ENCODE assay signal across 22 cellular contexts in the genomic region with DNA sequence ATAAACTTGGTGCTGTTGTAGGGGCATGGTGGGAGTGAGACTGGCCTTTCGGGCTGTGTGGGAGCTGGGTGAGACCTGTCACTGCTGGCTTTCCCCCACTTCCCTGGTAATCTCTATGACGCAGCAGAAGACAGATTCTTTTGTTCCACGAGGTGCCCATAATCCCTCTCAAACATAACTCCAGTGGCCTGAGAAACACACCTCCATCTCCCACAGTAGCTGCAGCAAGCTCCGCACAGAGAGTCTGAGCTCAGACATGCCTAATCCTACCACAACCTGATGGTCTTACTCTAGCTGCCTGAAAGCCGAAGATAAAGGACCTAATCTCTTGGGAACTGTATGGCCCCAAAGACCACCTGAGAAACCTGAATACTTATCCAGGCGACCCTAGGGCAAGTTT.
A peak's percentile ranks its signal among the peaks of the same experiment; 100 is the strongest.
DNase-seq lines count a peak whose midpoint lies in the region; FAIRE-seq and TF ChIP-seq lines count a peak whose summit lies in the region.
"Had no signal": no experiment of that assay in that cellular context is flagged by ENCODE, and none has a peak within 500 bp of the region (broad histone marks: within the 10 kb centered on the region; RNA-seq: fewer than 3 reads in every experiment).

No MANE protein-coding gene starts in this region.

- H3K79me2 ChIP-seq in H1 (ENCODE audit: control insufficient read depth in 1 of 2, insufficient read depth in 2 of 2, low read length in 2 of 2) (no peaks in the 10 kb centered on the region), trophoblast cell (ENCODE audit: control insufficient read depth, insufficient read depth, low read length, poor library complexity) (no peaks in the 10 kb centered on the region)

- no peak overlapping the region for H3K27ac ChIP-seq in BLaER1
- no peak overlapping the region for H3K27ac ChIP-seq in H1 (ENCODE audit: low read depth, low read length)
- H3K27ac ChIP-seq in trophoblast cell (ENCODE audit: low read depth, low read length), result no peak overlapping the region
- no peak overlapping the region for H3K27ac ChIP-seq in coronary artery
- H3K27ac ChIP-seq: 22Rv1; BLaER1 treated with 17β-estradiol and CSF1 and Interleukin-3, amounts not matched to agents 10 nM and 100 nM; GM23248 had no signal

- H2BK120ac ChIP-seq in H1 (replicated peaks; ENCODE audit: low read depth, low read length) (no peak overlapping the region), trophoblast cell (ENCODE audit: insufficient read depth, low read length, poor library complexity) (no peak overlapping the region)

- H3K56ac ChIP-seq in H1 (replicated peaks; ENCODE audit: insufficient read length, low read depth, low read length), result no peak overlapping the region

- H4K20me1 ChIP-seq in BLaER1 (no peaks in the 10 kb centered on the region), H1 (replicated peaks in 1 of 2; ENCODE audit: control insufficient read depth in 1 of 2, insufficient read depth in 2 of 2, low read length in 2 of 2) (no peaks in the 10 kb centered on the region)
- H4K20me1 ChIP-seq: BLaER1 treated with 17β-estradiol and CSF1 and Interleukin-3, amounts not matched to agents 10 nM and 100 nM had no signal

- no peak overlapping the region for H3K14ac ChIP-seq in H1 (ENCODE audit: insufficient read length)
- no peak overlapping the region for H3K14ac ChIP-seq in trophoblast cell (ENCODE audit: low read length)

- H2BK12ac ChIP-seq in H1 (ENCODE audit: low read depth, low read length) (no peak overlapping the region), trophoblast cell (ENCODE audit: low read length) (peak overlapping the region; percentile 8)

- peak overlapping the region; percentile 53 for H3K4ac ChIP-seq in H1 (replicated peaks; ENCODE audit: insufficient read length, low read depth, low read length)
- H3K4ac ChIP-seq in trophoblast cell (ENCODE audit: low read depth, low read length), result no peak overlapping the region

- no peak overlapping the region for H2BK20ac ChIP-seq in H1 (ENCODE audit: low read length)

- H3K18ac ChIP-seq in H1 (ENCODE audit: extremely low read depth, low read length) (no peak overlapping the region; the same call in 1 of the 2 replicates), trophoblast cell (ENCODE audit: low read length) (no peak overlapping the region)

- H3K9me3 ChIP-seq in BLaER1 (peaks cover 13% of the 10 kb centered on the region), H1 (ENCODE audit: insufficient read depth in 2 of 2, low read depth in 1 of 2, low read length in 1 of 2) (peaks cover 11% of the 10 kb centered on the region in 2 experiments; a peak in 3 of 4 replicates), trophoblast cell (ENCODE audit: insufficient read depth, low read depth, low read length) (peaks cover 11% of the 10 kb centered on the region)

- FAIRE-seq in H1 (lab: Jason Lieb, UNC), result no peak
- FAIRE-seq: A204.1, GM12891, GM18507 had no signal

- H2AFZ ChIP-seq in H1 (ENCODE audit: low read length) (no peak overlapping the region), trophoblast cell (ENCODE audit: insufficient read depth, low read length, poor library complexity) (no peak overlapping the region)
- H2AFZ ChIP-seq: GM23248 had no signal

- H3K4me1 Mint-ChIP-seq in neural crest cell, result peaks cover 15% of the 10 kb centered on the region
- H3K4me1 Mint-ChIP-seq: B cell; CD4-positive, alpha-beta memory T cell had no signal

- H3K4me2 ChIP-seq in BLaER1 (0 out of 2 replicates have a peak overlapping the region, but pooled peaks have one; percentile 26), H1 (ENCODE audit: insufficient read depth in 1 of 2, low read depth in 2 of 2, low read length in 2 of 2) (no peak overlapping the region), trophoblast cell (ENCODE audit: low read length) (no peak overlapping the region)
- H3K4me2 ChIP-seq: BLaER1 treated with 17β-estradiol and CSF1 and Interleukin-3, amounts not matched to agents 10 nM and 100 nM had no signal

- no peak for TF ChIP-seq POLR2A in H1 (IDR thresholded peaks at IDR 0.05; ENCODE audit: control extremely low read depth in 1 of 2, low read depth in 2 of 2, low read length in 2 of 2)

- TF ChIP-seq CTCF in H1 (IDR thresholded peaks at IDR 0.05; ENCODE audit: control extremely low read depth in 1 of 3, insufficient read depth in 1 of 3, low read depth in 1 of 3, low read length in 3 of 3) (no peak), neural crest cell (conservative IDR thresholded peaks at IDR 0.05) (no peak), coronary artery (IDR thresholded peaks at IDR 0.05) (no peak)

- H3K36me3 Mint-ChIP-seq in neural crest cell (ENCODE audit: low read depth), result peaks cover 10% of the 10 kb centered on the region

- no peak overlapping the region for H2BK15ac ChIP-seq in H1 (ENCODE audit: low read length)

- H3K27ac Mint-ChIP-seq in neural crest cell (ENCODE audit: unreplicated experiment), result peak overlapping the region; percentile 52
- H3K27ac Mint-ChIP-seq: B cell; CD4-positive, alpha-beta memory T cell had no signal

- H3K9me3 Mint-ChIP-seq in neural crest cell, result peaks cover 16% of the 10 kb centered on the region

- WGBS in H1 (ENCODE audit: extremely low coverage in 1 of 2, insufficient coverage in 1 of 2, insufficient read length in 1 of 2, insufficient replicate concordance in 2 of 2, low coverage in 1 of 2, low lambda C conversion rate in 2 of 2, missing lambda C conversion rate in 1 of 2), 2 experiments, result 85% methylated on average over 6 of the region's 6 CpGs; no CpG with 5 or more reads in 1 of the 2 experiments
- WGBS in trophoblast cell (ENCODE audit: extremely low coverage, insufficient coverage, insufficient read length), result no CpG with 5 or more reads among the region's 6 CpGs

- H4K8ac ChIP-seq in H1 (ENCODE audit: extremely low read depth, insufficient read depth, low read length), result no peak overlapping the region
- no peak overlapping the region for H4K8ac ChIP-seq in trophoblast cell (ENCODE audit: low read depth, low read length)

- no peak for TF ChIP-seq RAD21 in H1 (IDR thresholded peaks at IDR 0.05 in 1 of 2, conservative IDR thresholded peaks at IDR 0.05 in 1 of 2; ENCODE audit: low read depth in 2 of 2, low read length in 2 of 2)

- H3K27me3 Mint-ChIP-seq in neural crest cell (ENCODE audit: low read depth), result peaks cover 2% of the 10 kb centered on the region
- H3K27me3 Mint-ChIP-seq: B cell had no signal

- H3K36me3 ChIP-seq in BLaER1 (no peaks in the 10 kb centered on the region), H1 (ENCODE audit: control insufficient read depth in 2 of 4, insufficient read depth in 4 of 4, low read length in 3 of 4) (no peaks in the 10 kb centered on the region), trophoblast cell (ENCODE audit: control insufficient read depth in 1 of 2, insufficient read depth in 2 of 2, low read length in 2 of 2) (peaks cover 0 to 3% of the 10 kb centered on the region in 2 experiments)
- H3K36me3 ChIP-seq: BLaER1 treated with 17β-estradiol and CSF1 and Interleukin-3, amounts not matched to agents 10 nM and 100 nM had no signal

- H4K91ac ChIP-seq in H1 (replicated peaks; ENCODE audit: insufficient read length, low read length) (no peak overlapping the region), trophoblast cell (ENCODE audit: low read depth, low read length) (no peak overlapping the region)

- no peaks in the 10 kb centered on the region for H3K4me1 ChIP-seq in BLaER1
- H3K4me1 ChIP-seq in H1 (replicated peaks in 1 of 4; ENCODE audit: control insufficient read depth in 3 of 4, insufficient read depth in 4 of 4, low read length in 3 of 4), result peaks cover 0 to 3% (median 0%) of the 10 kb centered on the region in 4 experiments; a peak in 2 of 7 replicates
- H3K4me1 ChIP-seq in trophoblast cell (ENCODE audit: control insufficient read depth in 1 of 2, insufficient read depth in 2 of 2, low read length in 2 of 2), result peaks cover 0 to 4% of the 10 kb centered on the region in 2 experiments

- H2BK5ac ChIP-seq in H1 (ENCODE audit: low read depth, low read length) (no peak overlapping the region), trophoblast cell (ENCODE audit: low read depth, low read length, poor library complexity) (no peak overlapping the region)

- H4K5ac ChIP-seq in H1 (ENCODE audit: insufficient read length, low read depth, low read length), result no peak overlapping the region

- no peaks in the 10 kb centered on the region for H3K27me3 ChIP-seq in BLaER1
- H3K27me3 ChIP-seq in H1 (replicated peaks in 1 of 4; ENCODE audit: control insufficient read depth in 3 of 4, extremely low read depth in 1 of 4, insufficient read depth in 3 of 4, low read length in 3 of 4), result no peaks in the 10 kb centered on the region
- no peaks in the 10 kb centered on the region for H3K27me3 ChIP-seq in trophoblast cell (ENCODE audit: insufficient read depth, low read length)
- H3K27me3 ChIP-seq: BLaER1 treated with 17β-estradiol and CSF1 and Interleukin-3, amounts not matched to agents 10 nM and 100 nM had no signal

- no peak overlapping the region for H4K12ac ChIP-seq in trophoblast cell (ENCODE audit: low read depth, low read length)

- H2AK5ac ChIP-seq in H1 (ENCODE audit: low read depth, low read length) (no peak overlapping the region), trophoblast cell (ENCODE audit: low read length) (no peak overlapping the region)

- POLR2A ChIA-PET in H1 (lab: Charles Lee; ENCODE audit: partially characterized antibody), result no interaction called here

- TF ChIP-seq EP300 in H1 (IDR thresholded peaks at IDR 0.05; ENCODE audit: borderline replicate concordance in 1 of 2, low read depth in 2 of 2, low read length in 2 of 2), result no peak

- H3K79me1 ChIP-seq in H1 (ENCODE audit: low read depth, low read length) (no peaks in the 10 kb centered on the region), trophoblast cell (ENCODE audit: low read length) (no peaks in the 10 kb centered on the region)

- no peak overlapping the region for H3K4me3 ChIP-seq in BLaER1
- H3K4me3 ChIP-seq in H1 (ENCODE audit: extremely low read depth in 1 of 4, insufficient read depth in 2 of 4, low read depth in 3 of 4, low read length in 4 of 4), result no peak overlapping the region
- H3K4me3 ChIP-seq in trophoblast cell (ENCODE audit: low read depth, low read length), result no peak overlapping the region
- no peak overlapping the region for H3K4me3 ChIP-seq in coronary artery
- H3K4me3 ChIP-seq: BLaER1 treated with 17β-estradiol and CSF1 and Interleukin-3, amounts not matched to agents 10 nM and 100 nM; GM23248 had no signal

- no peaks in the 10 kb centered on the region for H3K23me2 ChIP-seq in H1 (ENCODE audit: low read depth, low read length)

- H3K23ac ChIP-seq in H1 (ENCODE audit: insufficient read length), result no peak overlapping the region
- no peak overlapping the region for H3K23ac ChIP-seq in trophoblast cell (ENCODE audit: low read length)

- CTCF ChIA-PET in H1 (lab: Charles Lee; ENCODE audit: partially characterized antibody), result interaction anchor here (0.9 to 1.3 kb wide), 2 partner anchors 204 to 205 kb away, joined by 3 to 4 read pairs; no protein-coding TSS in a partner anchor

- DNase-seq in H1 (ENCODE audit: low read depth in 1 of 2, low spot score in 2 of 2), result no peak
- DNase-seq in neural crest cell (ENCODE audit: low read depth, low spot score), result no peak
- DNase-seq in trophoblast cell, result no peak
- DNase-seq in dermis blood vessel endothelial cell, result no peak
- DNase-seq in hippocampal formation (lab: John Stamatoyannopoulos, UW), result no peak
- no peak for DNase-seq in coronary artery (ENCODE audit: low spot score)
- no peak for DNase-seq in retina
- DNase-seq: Calu3; CD4-positive, alpha-beta memory T cell; COR-L47; DMS53; DMS79 treated with DMSO at 0.1 percent for 48 hours; GF-D8; GM23248; H9 had no signal

- H3K9ac ChIP-seq in BLaER1 (no peak overlapping the region), H1 (replicated peaks in 1 of 4; ENCODE audit: extremely low read depth in 1 of 4, low read depth in 3 of 4, low read length in 3 of 4) (no peak overlapping the region), trophoblast cell (ENCODE audit: low read length) (no peak overlapping the region)
- H3K9ac ChIP-seq: BLaER1 treated with 17β-estradiol and CSF1 and Interleukin-3, amounts not matched to agents 10 nM and 100 nM; GM23248 had no signal

- H3K4me3 Mint-ChIP-seq in neural crest cell, result no peak overlapping the region
- H3K4me3 Mint-ChIP-seq: B cell; CD4-positive, alpha-beta memory T cell; H9 had no signal
